ENCODE assay signal across 10 cellular contexts in the genomic region with DNA sequence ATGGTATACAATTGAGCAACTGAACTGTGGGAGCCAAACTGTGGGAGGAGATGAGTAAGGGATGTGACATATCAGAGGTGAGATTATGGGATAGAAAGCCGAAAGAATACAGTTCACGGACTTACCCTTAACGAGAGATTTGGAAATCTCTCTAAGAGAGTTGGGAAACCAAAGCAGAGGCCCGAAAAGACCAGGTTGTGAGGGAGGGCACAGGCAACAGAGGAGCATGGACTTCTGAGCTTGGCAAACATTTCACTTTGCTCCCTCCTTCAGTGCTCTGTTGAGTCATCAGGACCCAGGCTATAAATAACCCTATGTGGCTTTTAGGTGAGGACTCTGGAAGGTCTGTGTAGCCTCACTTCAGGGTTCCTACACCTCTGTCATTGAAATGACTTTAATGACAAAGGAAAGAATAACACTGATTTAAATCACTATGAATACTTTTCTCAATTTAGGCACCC.
A peak's percentile ranks its signal among the peaks of the same experiment; 100 is the strongest.
DNase-seq lines count a peak whose midpoint lies in the region; ATAC-seq, FAIRE-seq and TF ChIP-seq lines count a peak whose summit lies in the region.
"Had no signal": no experiment of that assay in that cellular context is flagged by ENCODE, and none has a peak within 500 bp of the region (broad histone marks: within the 10 kb centered on the region; RNA-seq: fewer than 3 reads in every experiment).

No MANE protein-coding gene starts in this region.

- WGBS in GM23248 (ENCODE audit: low coverage in 1 of 2, low lambda C conversion rate in 2 of 2, missing lambda C conversion rate in 2 of 2), 2 experiments, result 0 to 3% methylated on average over 4 of the region's 4 CpGs
- 81% methylated on average over 4 of the region's 4 CpGs for WGBS in pancreas, 2 donors

- no peak for FAIRE-seq in pancreas (lab: Jason Lieb, UNC)

- H3K79me2 ChIP-seq in GM23248 (ENCODE audit: insufficient read depth) (no peaks in the 10 kb centered on the region), PC-9 (ENCODE audit: low read depth) (no peaks in the 10 kb centered on the region)

- H4K20me1 ChIP-seq in GM23248 (ENCODE audit: insufficient read depth) (no peaks in the 10 kb centered on the region), PC-9 (ENCODE audit: insufficient read depth) (no peaks in the 10 kb centered on the region)

- CTCF ChIA-PET in PC-9 (lab: Charles Lee), result no interaction called here
- CTCF ChIA-PET in A673 (lab: Charles Lee), result no interaction called here

- TF ChIP-seq CTCF in PC-9 (conservative IDR thresholded peaks at IDR 0.05) (no peak), fibroblast of the aortic adventitia (IDR thresholded peaks at IDR 0.05; ENCODE audit: insufficient read depth, low read length) (no peak), pancreas (IDR thresholded peaks at IDR 0.05) (no peak), A673 (conservative IDR thresholded peaks at IDR 0.05; ENCODE audit: low read depth, low read length) (no peak)

- H3K27me3 ChIP-seq in GM23248 (replicated peaks; ENCODE audit: insufficient read depth), result no peaks in the 10 kb centered on the region
- H3K27me3 ChIP-seq in PC-9 (ENCODE audit: insufficient read depth, low read depth), result no peaks in the 10 kb centered on the region
- H3K27me3 ChIP-seq in pancreas, result no peaks in the 10 kb centered on the region
- H3K27me3 ChIP-seq in A673 (replicated peaks; ENCODE audit: insufficient read depth, low read depth, low read length, poor library complexity), result no peaks in the 10 kb centered on the region

- H3F3A ChIP-seq in GM23248 (ENCODE audit: insufficient read depth) (peaks cover 48% of the 10 kb centered on the region), PC-9 (ENCODE audit: insufficient read depth, low read depth) (peaks cover 24% of the 10 kb centered on the region)

- POLR2A ChIA-PET in PC-9 (lab: Charles Lee; ENCODE audit: unreplicated experiment), result interaction anchor here (0.6 kb wide), 1 partner anchor 51 kb away, joined by 3 read pairs; no protein-coding TSS in a partner anchor
- POLR2A ChIA-PET in A673 (lab: Charles Lee; ENCODE audit: low non-redundant PET), result no interaction called here

- DNase-seq in GM23248 (peak; percentile 89), PC-9 (peak in 1 of 2 experiments; percentile 61), fibroblast of the aortic adventitia (ENCODE audit: low read depth) (peak; percentile 87), pancreas (no peak), SIG-M5 treated with dmso at 0.1 percent for 504 hours (lab: John Stamatoyannopoulos, UW; ENCODE audit: unreplicated experiment) (no peak), A673 (ENCODE audit: low spot score) (no peak), NCI-H146 treated with DMSO at 0.1 percent for 48 hours (lab: John Stamatoyannopoulos, UW; ENCODE audit: unreplicated experiment) (no peak)
- DNase-seq: hippocampal formation, NCI-H1092 had no signal

- no peaks in the 10 kb centered on the region for H3K9me2 ChIP-seq in GM23248 (ENCODE audit: insufficient read depth)
- no peaks in the 10 kb centered on the region for H3K9me2 ChIP-seq in PC-9 (ENCODE audit: insufficient read depth)

- H3K27ac ChIP-seq in GM23248 (peak overlapping the region; percentile 85), PC-9 (peak overlapping the region; percentile 36), pancreas (no peak overlapping the region), A673 (ENCODE audit: low read depth, low read length, poor library complexity, severe bottlenecking) (no peak overlapping the region)

- H2AFZ ChIP-seq in GM23248, result peak overlapping the region; percentile 27
- H2AFZ ChIP-seq in PC-9, result peak overlapping the region; percentile 41

- in situ Hi-C loops in GM23248 (cut with MboI), result no loop called here

- ATAC-seq in pancreas (peak; percentile 82 to 91 (median 88)), GM21576 (IDR thresholded peaks at IDR 0.05; ENCODE audit: unreplicated experiment) (no peak)

- H3K4me2 ChIP-seq in GM23248 (ENCODE audit: unreplicated experiment) (peak overlapping the region; percentile 69), PC-9 (peak overlapping the region; percentile 58)

- H3K9me3 ChIP-seq in GM23248 (ENCODE audit: low read depth) (no peaks in the 10 kb centered on the region), PC-9 (ENCODE audit: insufficient read depth, low read depth) (no peaks in the 10 kb centered on the region), pancreas (no peaks in the 10 kb centered on the region), A673 (ENCODE audit: low read depth, low read length, poor library complexity, severe bottlenecking) (no peaks in the 10 kb centered on the region)

- no peaks in the 10 kb centered on the region for H3K36me3 ChIP-seq in GM23248 (ENCODE audit: low read depth)
- peaks cover 5% of the 10 kb centered on the region; the same call in 1 of the 2 replicates for H3K36me3 ChIP-seq in PC-9 (ENCODE audit: low read depth)
- no peaks in the 10 kb centered on the region for H3K36me3 ChIP-seq in pancreas
- H3K36me3 ChIP-seq in A673 (ENCODE audit: insufficient read depth, low read length, poor library complexity, severe bottlenecking), result no peaks in the 10 kb centered on the region

- H3K4me3 ChIP-seq in GM23248, result peak overlapping the region; percentile 28
- no peak overlapping the region for H3K4me3 ChIP-seq in PC-9
- no peak overlapping the region for H3K4me3 ChIP-seq in fibroblast of the aortic adventitia (ENCODE audit: low read depth, low read length)
- H3K4me3 ChIP-seq in pancreas, result no peak overlapping the region
- no peak overlapping the region for H3K4me3 ChIP-seq in A673 (ENCODE audit: low read depth, low read length, poor library complexity, severe bottlenecking)

- intact Hi-C loops in PC-9 (cut with micrococcal nuclease; ENCODE audit: unreplicated experiment) (no loop called here), pancreas (cut with DNase I) (no loop called here), A673 (cut with micrococcal nuclease; ENCODE audit: unreplicated experiment) (no loop called here)

- H3K4me1 ChIP-seq in GM23248 (ENCODE audit: insufficient read depth) (peaks cover 51% of the 10 kb centered on the region), PC-9 (replicated peaks; ENCODE audit: insufficient read depth) (peaks cover 42% of the 10 kb centered on the region), pancreas (peaks cover 0 to 7% (median 0%) of the 10 kb centered on the region in 3 donors), A673 (ENCODE audit: insufficient read depth, low read length, poor library complexity, severe bottlenecking) (no peaks in the 10 kb centered on the region)

- H3K9ac ChIP-seq in GM23248, result peak overlapping the region; percentile 64

- BruUV-seq in PC-9 (replicated peaks; lab: Mats Ljungman, UMichigan), result no TSS peak
- BruUV-seq in A673 (replicated peaks; lab: Mats Ljungman, UMichigan), result no TSS peak

Comparison
In these comparisons a context has a peak if more than half of its experiments do, and no peak if none do; other contexts are left out.
1. DNase-seq: peak in GM23248 (single experiment) and fibroblast of the aortic adventitia (single experiment); none in pancreas (0 of 6), SIG-M5 treated with dmso at 0.1 percent for 504 hours (single experiment), A673 (single experiment) and NCI-H146 treated with DMSO at 0.1 percent for 48 hours (single experiment).
2. H3K27ac ChIP-seq: peak in GM23248 (single experiment) and PC-9 (single experiment); none in pancreas (0 of 4) and A673 (single experiment).